24 cellular contexts compared by ENCODE assay signal in the genomic region with DNA sequence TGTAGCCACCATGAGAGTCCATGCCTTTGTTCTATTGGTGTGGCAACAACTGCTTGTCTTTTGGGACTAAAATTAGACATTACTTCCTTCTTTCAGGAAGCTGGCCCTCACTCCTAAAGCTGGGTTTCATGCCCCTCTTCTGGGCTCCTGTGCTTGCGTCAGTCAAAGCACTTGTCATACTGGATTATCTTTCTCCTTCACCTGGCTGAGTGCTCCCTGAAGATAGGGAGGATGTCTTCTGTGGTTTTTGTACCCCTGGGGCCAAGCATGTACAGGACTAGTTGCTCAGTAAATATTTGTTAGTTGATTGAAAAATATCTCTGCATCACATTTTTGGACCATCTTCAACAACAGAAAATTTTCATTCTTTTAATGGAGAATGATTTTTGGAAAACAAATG.
"Had no signal": no experiment of that assay in that cellular context is flagged by ENCODE, and none has a peak within 500 bp of the region (broad histone marks: within the 10 kb centered on the region; RNA-seq: fewer than 3 reads in every experiment).

No MANE protein-coding gene starts in this region.

- H3K4me1 ChIP-seq: adrenal gland, breast epithelium had no signal

- H3K36me3 ChIP-seq: adrenal gland, breast epithelium, WERI-Rb-1 had no signal

- H3K9me3 Mint-ChIP-seq: activated CD4-positive, alpha-beta memory T cell treated with anti-CD3 and anti-CD28 coated beads, Interleukin-2, amount 10 ng/mL, durations not matched to agents 7 days and 5 days; activated naive CD8-positive, alpha-beta T cell treated with anti-CD3 and anti-CD28 coated beads, Interleukin-2, amount 10 ng/mL, durations not matched to agents 7 days and 5 days; activated T-helper 2 cell treated with anti-CD3 and anti-CD28 coated beads, Interferon-gamma antibody, Interleukin-2, Interleukin-4, amounts not matched to agents 10 μg/mL and 5 μg/mL and 100 μg/mL, durations not matched to agents 14 hours and 24 hours and 36 hours had no signal

- ATAC-seq: activated CD4-positive, alpha-beta T cell treated with anti-CD3 and anti-CD28 coated beads for 36 hours had no signal

- H3K4me3 ChIP-seq: adrenal gland, breast epithelium had no signal

- H3K27me3 Mint-ChIP-seq: activated CD4-positive, alpha-beta memory T cell treated with anti-CD3 and anti-CD28 coated beads, Interleukin-2, amount 10 ng/mL, durations not matched to agents 7 days and 5 days; activated CD4-positive, alpha-beta T cell treated with anti-CD3 and anti-CD28 coated beads for 36 hours; activated naive CD8-positive, alpha-beta T cell treated with anti-CD3 and anti-CD28 coated beads, Interleukin-2, amount 10 ng/mL, durations not matched to agents 7 days and 5 days had no signal

- DNase-seq: activated CD4-positive, alpha-beta memory T cell treated with anti-CD3 and anti-CD28 coated beads, Interleukin-2, amount 10 ng/mL, durations not matched to agents 7 days and 5 days; activated CD4-positive, alpha-beta T cell treated with anti-CD3 and anti-CD28 coated beads for 36 hours; activated CD4-positive, alpha-beta T cell treated with anti-CD3 and anti-CD28 coated beads, Interleukin-2, amount 50 U/mL, for 1 hour; activated gamma-delta T cell treated with Interleukin-2 at 50 U/mL for 16 hours; activated naive CD4-positive, alpha-beta T cell treated with anti-CD3 and anti-CD28 coated beads, Interleukin-2, amount 50 U/mL, for 16 hours; activated naive CD8-positive, alpha-beta T cell treated with anti-CD3 and anti-CD28 coated beads, Interleukin-2, amount 10 ng/mL, durations not matched to agents 7 days and 5 days; activated T-cell treated with anti-CD3 and anti-CD28 coated beads for 4 hours; activated T-cell treated with anti-CD3 and anti-CD28 coated beads, Interleukin-2, amount 50 U/mL, for 48 hours; adrenal gland; anterior cingulate cortex; caudate nucleus; Kasumi-1; NCI-H1105 treated with DMSO at 0.1 percent for 48 hours; NCI-H1436 treated with DMSO at 0.1 percent for 48 hours; NCI-H187; NCI-H2081; NCI-H446; NCI-H524; SIG-M5; T-helper 2 cell; T1000; WERI-Rb-1 had no signal

- H3K36me3 Mint-ChIP-seq: activated naive CD8-positive, alpha-beta T cell treated with anti-CD3 and anti-CD28 coated beads, Interleukin-2, amount 10 ng/mL, durations not matched to agents 7 days and 5 days had no signal

- H3K27ac ChIP-seq: adrenal gland, breast epithelium, WERI-Rb-1 had no signal

- H3K9me3 ChIP-seq: adrenal gland, breast epithelium had no signal

- H3K4me1 Mint-ChIP-seq: activated CD4-positive, alpha-beta memory T cell treated with anti-CD3 and anti-CD28 coated beads, Interleukin-2, amount 10 ng/mL, durations not matched to agents 7 days and 5 days; activated CD4-positive, alpha-beta T cell treated with anti-CD3 and anti-CD28 coated beads for 36 hours; activated naive CD8-positive, alpha-beta T cell treated with anti-CD3 and anti-CD28 coated beads, Interleukin-2, amount 10 ng/mL, durations not matched to agents 7 days and 5 days had no signal

- H3K4me3 Mint-ChIP-seq: activated CD4-positive, alpha-beta memory T cell treated with anti-CD3 and anti-CD28 coated beads, Interleukin-2, amount 10 ng/mL, durations not matched to agents 7 days and 5 days; activated CD4-positive, alpha-beta T cell treated with anti-CD3 and anti-CD28 coated beads for 36 hours; activated naive CD8-positive, alpha-beta T cell treated with anti-CD3 and anti-CD28 coated beads, Interleukin-2, amount 10 ng/mL, durations not matched to agents 7 days and 5 days had no signal

- H3K27ac Mint-ChIP-seq: activated CD4-positive, alpha-beta memory T cell treated with anti-CD3 and anti-CD28 coated beads, Interleukin-2, amount 10 ng/mL, durations not matched to agents 7 days and 5 days; activated CD4-positive, alpha-beta T cell treated with anti-CD3 and anti-CD28 coated beads for 36 hours; activated naive CD8-positive, alpha-beta T cell treated with anti-CD3 and anti-CD28 coated beads, Interleukin-2, amount 10 ng/mL, durations not matched to agents 7 days and 5 days; activated T-helper 2 cell treated with anti-CD3 and anti-CD28 coated beads, Interferon-gamma antibody, Interleukin-2, Interleukin-4, amounts not matched to agents 10 μg/mL and 5 μg/mL and 100 μg/mL, durations not matched to agents 14 hours and 24 hours and 36 hours had no signal
